1 cellular context compared by ENCODE assay signal in genomic region chr12:113232787-113233585, GRCh38.
TF ChIP-seq lines count a peak whose summit lies in the region.

No MANE protein-coding gene starts in this region.

TF ChIP-seq in HCT116, 20 proteins besides CTCF, POLR2A, EP300 and RAD21 (continued from another document):
- TF ChIP-seq REST (IDR thresholded peaks at IDR 0.05; ENCODE audit: low read depth) (no peak), POLR2AphosphoS5 (IDR thresholded peaks at IDR 0.05; ENCODE audit: low read depth, low read length) (no peak), JUND (IDR thresholded peaks at IDR 0.05) (no peak), ZFX (IDR thresholded peaks at IDR 0.05) (no peak), EGR1 (IDR thresholded peaks at IDR 0.05; ENCODE audit: low read depth) (no peak), ZBTB33 (IDR thresholded peaks at IDR 0.05; ENCODE audit: extremely low read depth, insufficient replicate concordance, low read length) (no peak), CBX3 (IDR thresholded peaks at IDR 0.05; ENCODE audit: low read depth) (no peak), ZNF274 (IDR thresholded peaks at IDR 0.05; ENCODE audit: low read depth, low read length) (no peak), ELF1 (IDR thresholded peaks at IDR 0.05; ENCODE audit: borderline replicate concordance, low read depth) (no peak)
